In the genomic region with DNA sequence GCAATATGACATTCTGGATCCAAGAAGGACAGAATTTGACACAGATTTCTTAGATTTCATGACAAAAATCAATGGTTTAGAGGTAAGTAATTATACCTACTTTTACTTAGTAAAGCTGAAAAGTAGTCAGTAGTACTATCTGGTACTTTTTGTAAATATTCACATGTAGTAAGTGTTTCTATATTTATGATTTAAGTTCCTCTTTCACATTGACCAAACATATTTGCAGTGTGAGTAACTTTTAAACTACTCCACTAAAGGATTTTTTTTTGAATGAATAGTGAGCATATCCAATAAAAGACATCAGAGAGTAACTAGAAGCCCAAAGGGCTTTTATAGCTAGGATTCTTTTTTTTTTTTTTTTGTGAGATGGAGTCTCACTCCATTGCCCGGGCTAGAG, we compare ENCODE assay signal across 15 cellular contexts.
DNase-seq lines count a peak whose midpoint lies in the region; ATAC-seq, FAIRE-seq and TF ChIP-seq lines count a peak whose summit lies in the region.
"Had no signal": no experiment of that assay in that cellular context is flagged by ENCODE, and none has a peak within 500 bp of the region (broad histone marks: within the 10 kb centered on the region; RNA-seq: fewer than 3 reads in every experiment).

No MANE protein-coding gene starts in this region.

- no peaks in the 10 kb centered on the region for H4K20me1 ChIP-seq in GM12878 (ENCODE audit: control insufficient read depth, insufficient read depth)

- H3K36me3 ChIP-seq in GM12878 (ENCODE audit: control insufficient read depth in 2 of 2, insufficient read depth in 2 of 2, low read length in 1 of 2) (no peaks in the 10 kb centered on the region), kidney (ENCODE audit: control insufficient read depth in 1 of 2, insufficient read depth in 2 of 2, low read length in 2 of 2) (no peaks in the 10 kb centered on the region)
- H3K36me3 ChIP-seq: HAP-1, WERI-Rb-1 had no signal

- H3K9me3 ChIP-seq in GM12878 (replicated peaks; ENCODE audit: control insufficient read depth, insufficient read depth, low read length) (no peaks in the 10 kb centered on the region; the same call in 2 of the 3 replicates), kidney (ENCODE audit: control insufficient read depth in 1 of 2, low read length in 2 of 2) (no peaks in the 10 kb centered on the region)
- H3K9me3 ChIP-seq: HAP-1 had no signal

- RAD21 ChIA-PET in GM12878 (lab: Charles Lee; ENCODE audit: unreplicated experiment) = no interaction called here

- peak overlapping the region; percentile 50; the same call in 1 of the 2 replicates for H3K4me2 ChIP-seq in GM12878 (ENCODE audit: control insufficient read depth, insufficient read depth)

- H3K79me2 ChIP-seq in GM12878 (ENCODE audit: control insufficient read depth, insufficient read depth, low read length) = no peaks in the 10 kb centered on the region

- TF ChIP-seq CTCF in GM12878 (IDR thresholded peaks at IDR 0.05 in 2 of 3, conservative IDR thresholded peaks at IDR 0.05 in 1 of 3; ENCODE audit: control insufficient read depth in 2 of 3, extremely low read depth in 1 of 3, insufficient read depth in 1 of 3, low read depth in 3 of 3, low read length in 3 of 3) (no peak), kidney (IDR thresholded peaks at IDR 0.05; ENCODE audit: borderline replicate concordance, extremely low read depth, insufficient read depth) (no peak)

- peak overlapping the region; percentile 3; the same call in 1 of the 2 replicates for H2AFZ ChIP-seq in GM12878 (ENCODE audit: control insufficient read depth, low read depth, low read length)

- no peak for FAIRE-seq in GM12878 (lab: Jason Lieb, UNC)
- no peak for FAIRE-seq in kidney (lab: Jason Lieb, UNC)

- peak; percentile 53 for ATAC-seq in GM18502 (IDR thresholded peaks at IDR 0.05; ENCODE audit: poor library complexity, unreplicated experiment)
- ATAC-seq in GM21529 (IDR thresholded peaks at IDR 0.05; ENCODE audit: unreplicated experiment) = peak; percentile 74
- ATAC-seq in HG03196 (IDR thresholded peaks at IDR 0.05; ENCODE audit: unreplicated experiment) = peak; percentile 54
- peak; percentile 89 for ATAC-seq in GM12878
- ATAC-seq: left cardiac atrium had no signal

- intact Hi-C loops in GM12878 (cut with micrococcal nuclease; ENCODE audit: unreplicated experiment) = no loop called here
- intact Hi-C loops in kidney (cut with DNase I) = no loop called here

- H3K27ac ChIP-seq in GM12878 (ENCODE audit: control insufficient read depth, insufficient read depth) = peak overlapping the region; percentile 71
- no peak overlapping the region for H3K27ac ChIP-seq in kidney (ENCODE audit: low read depth in 2 of 2, low read length in 2 of 2)
- H3K27ac ChIP-seq: dorsolateral prefrontal cortex, WERI-Rb-1 had no signal

- no peak for TF ChIP-seq POLR2A in GM12878 (IDR thresholded peaks at IDR 0.05; ENCODE audit: low read depth, low read length)

- CTCF ChIA-PET in GM12878 (lab: Yijun Ruan, JAX) = interaction anchor here (1.5 to 1.7 kb wide), 2 partner anchors 9 to 13 kb away, joined by 4 to 10 read pairs; no protein-coding TSS in a partner anchor

- SMC1A ChIA-PET in GM12878 (lab: Charles Lee; ENCODE audit: uncharacterized antibody, unreplicated experiment) = interaction anchor here (1.0 to 1.5 kb wide), 2 partner anchors 13 to 73 kb away, joined by 3 to 4 read pairs; partner anchors contain the start of gene GLO1

- no TSS peak for BruUV-seq in GM12878 (replicated peaks; lab: Mats Ljungman, UMichigan)

- H3K4me3 ChIP-seq in GM12878 = 0 out of 2 replicates have a peak overlapping the region, but pooled peaks have one; percentile 21
- H3K4me3 ChIP-seq in kidney (ENCODE audit: low read length in 2 of 2) = no peak overlapping the region
- H3K4me3 ChIP-seq: dorsolateral prefrontal cortex, HAP-1 had no signal

- no peak for TF ChIP-seq RAD21 in GM12878 (IDR thresholded peaks at IDR 0.05; ENCODE audit: insufficient read depth, low read depth, low read length)

- 0% methylated on average over 1 of the region's 1 CpG for WGBS in GM12878 (ENCODE audit: insufficient coverage, insufficient replicate concordance, low lambda C conversion rate, missing lambda C conversion rate)

- in situ Hi-C loops in GM12878 (cut with MboI) = no loop called here

- TF ChIP-seq EP300 in GM12878 (IDR thresholded peaks at IDR 0.05; ENCODE audit: borderline replicate concordance in 1 of 2, control insufficient read depth in 1 of 2, low read depth in 2 of 2, low read length in 2 of 2) = peak in 1 of 2 experiments; percentile 45; a peak in 1 of 4 replicates

- H3K4me1 ChIP-seq in GM12878 (ENCODE audit: control insufficient read depth, insufficient read depth, low read length) = peaks cover 29% of the 10 kb centered on the region
- no peaks in the 10 kb centered on the region for H3K4me1 ChIP-seq in kidney (ENCODE audit: control insufficient read depth in 1 of 2, insufficient read depth in 1 of 2, low read depth in 1 of 2, low read length in 2 of 2)
- H3K4me1 ChIP-seq: HAP-1 had no signal

- POLR2A ChIA-PET in GM12878 (lab: Charles Lee) = interaction anchor here (0.6 kb wide), 1 partner anchor 70 kb away, joined by 3 read pairs; no protein-coding TSS in a partner anchor

- no peaks in the 10 kb centered on the region for H3K27me3 ChIP-seq in GM12878 (replicated peaks in 1 of 2; ENCODE audit: control insufficient read depth in 2 of 2, insufficient read depth in 2 of 2, low read length in 1 of 2)

- H3K9ac ChIP-seq in GM12878 (ENCODE audit: control insufficient read depth, insufficient read depth, low read length) (no peak overlapping the region), kidney (ENCODE audit: low read length in 2 of 2) (no peak overlapping the region)

- DNase-seq in GM12878 (ENCODE audit: low read depth, low spot score) (no peak), NCI-H774 (lab: John Stamatoyannopoulos, UW) (no peak), NCI-H1417 treated with DMSO at 0.1 percent for 48 hours (lab: John Stamatoyannopoulos, UW) (no peak), nucleus accumbens (lab: John Stamatoyannopoulos, UW) (no peak), kidney (no peak)
- DNase-seq: CD4-positive, CD25-positive, alpha-beta regulatory T cell; dorsolateral prefrontal cortex; foreskin melanocyte; left cardiac atrium; RPMI8226; WERI-Rb-1 had no signal

TF ChIP-seq in GM12878, 131 proteins besides CTCF, POLR2A, EP300 and RAD21:
- TF ChIP-seq ATF7 (IDR thresholded peaks at IDR 0.05; ENCODE audit: low read depth) = peak; percentile 40; the same call in 1 of the 2 replicates
- TF ChIP-seq JUNB (IDR thresholded peaks at IDR 0.05) = peak; percentile 68
- TF ChIP-seq ATF2 (IDR thresholded peaks at IDR 0.05; ENCODE audit: low read length) = 0 out of 2 replicates have a peak, but pooled peaks have one; percentile 27
- TF ChIP-seq MEF2A (IDR thresholded peaks at IDR 0.05; ENCODE audit: insufficient read depth, low read depth, low read length) = peak; percentile 78; the same call in 1 of the 2 replicates
- peak; percentile 68; the same call in 1 of the 2 replicates for TF ChIP-seq NFIC (IDR thresholded peaks at IDR 0.05; ENCODE audit: low read depth, low read length)
- TF ChIP-seq RELB (IDR thresholded peaks at IDR 0.05; ENCODE audit: low read depth) = peak; percentile 72
- TF ChIP-seq EED (IDR thresholded peaks at IDR 0.05; ENCODE audit: low read depth) = no peak
- TF ChIP-seq TAF1 (IDR thresholded peaks at IDR 0.05; ENCODE audit: borderline replicate concordance, low read depth, low read length) = no peak
- 0 out of 2 replicates have a peak, but pooled peaks have one; percentile 29 for TF ChIP-seq DPF2 (IDR thresholded peaks at IDR 0.05)
- TF ChIP-seq MEF2B (IDR thresholded peaks at IDR 0.05; ENCODE audit: partially characterized antibody, poor library complexity, severe bottlenecking) = peak; percentile 72
- TF ChIP-seq ZNF384 (IDR thresholded peaks at IDR 0.05; ENCODE audit: borderline replicate concordance, low read depth, low read length) = peak; percentile 32; the same call in 1 of the 2 replicates
- TF ChIP-seq MTA2 (IDR thresholded peaks at IDR 0.05; ENCODE audit: low read depth) = peak; percentile 40; the same call in 1 of the 2 replicates
- no peak for TF ChIP-seq TCF7 (IDR thresholded peaks at IDR 0.05; ENCODE audit: borderline replicate concordance)
- TF ChIP-seq RFX5 (IDR thresholded peaks at IDR 0.05; ENCODE audit: low read depth, low read length) = no peak
- no peak for TF ChIP-seq KLF5 (IDR thresholded peaks at IDR 0.05; ENCODE audit: partially characterized antibody)
